In genomic region chr1:10459185-10459584, GRCh38 we compare ENCODE assay signal across 11 cellular contexts. TPM values are rescaled to one million over a fixed set of nuclear protein-coding genes. Genes with fewer than 3 reads are reported as not detected.
DNase-seq lines count a peak whose midpoint lies in the region; ATAC-seq, FAIRE-seq and TF ChIP-seq lines count a peak whose summit lies in the region.
"Had no signal": no experiment of that assay in that cellular context is flagged by ENCODE, and none has a peak within 500 bp of the region (broad histone marks: within the 10 kb centered on the region; RNA-seq: fewer than 3 reads in every experiment).

No MANE protein-coding gene starts in this region.

- H3K27ac Mint-ChIP-seq in endothelial cell (ENCODE audit: unreplicated experiment): peak overlapping the region; percentile 37

- ATAC-seq in pancreas (peak in 3 of 4 donors; percentile 35 to 79 (median 63)), GM19452 (IDR thresholded peaks at IDR 0.05; ENCODE audit: unreplicated experiment) (no peak)

- H3K36me3 Mint-ChIP-seq in endothelial cell (ENCODE audit: low read depth, unreplicated experiment): peaks cover 29% of the 10 kb centered on the region

- H3K9me3 ChIP-seq in pancreas: no peaks in the 10 kb centered on the region
- H3K9me3 ChIP-seq: BLaER1 had no signal

- intact Hi-C loops in pancreas (cut with DNase I): no loop called here

- peaks cover 1% of the 10 kb centered on the region for H3K27me3 Mint-ChIP-seq in endothelial cell (ENCODE audit: unreplicated experiment)

- no peak overlapping the region for H3K4me3 ChIP-seq in pancreas
- H3K4me3 ChIP-seq: BLaER1 had no signal

- no peak overlapping the region for H3K4me3 Mint-ChIP-seq in endothelial cell (ENCODE audit: unreplicated experiment)

- H3K36me3 ChIP-seq in pancreas: peaks cover 0 to 27% (median 5%) of the 10 kb centered on the region in 3 donors

- no peak for FAIRE-seq in pancreas (lab: Jason Lieb, UNC)

- DNase-seq in NCI-H2227 (lab: John Stamatoyannopoulos, UW; ENCODE audit: unreplicated experiment) (peak; percentile 30), NCI-H2227 treated with DMSO at 0.1 percent for 48 hours (lab: John Stamatoyannopoulos, UW) (no peak), NCI-H146 (lab: John Stamatoyannopoulos, UW) (peak; percentile 64), endothelial cell (ENCODE audit: low spot score) (no peak), pancreas (no peak), retina (no peak)
- no peak for DNase-seq in effector CD4-positive, alpha-beta T cell
- DNase-seq: activated CD4-positive, alpha-beta T cell treated with anti-CD3 and anti-CD28 coated beads, Interleukin-2, amount 50 U/mL, for 48 hours; NCI-H82 had no signal

- peaks cover 32% of the 10 kb centered on the region for H3K4me1 Mint-ChIP-seq in endothelial cell (ENCODE audit: unreplicated experiment)

- WGBS in pancreas, 2 donors: 53 to 62% methylated on average over 3 of the region's 3 CpGs

- no peak overlapping the region for H3K27ac ChIP-seq in pancreas
- H3K27ac ChIP-seq: BLaER1 had no signal

- H3K4me1 ChIP-seq in pancreas: no peaks in the 10 kb centered on the region

- no peak for TF ChIP-seq CTCF in endothelial cell (IDR thresholded peaks at IDR 0.05; ENCODE audit: unreplicated experiment)
- no peak for TF ChIP-seq CTCF in pancreas (IDR thresholded peaks at IDR 0.05)

- no peaks in the 10 kb centered on the region for H3K9me3 Mint-ChIP-seq in endothelial cell (ENCODE audit: unreplicated experiment)

- no peaks in the 10 kb centered on the region for H3K27me3 ChIP-seq in pancreas
- H3K27me3 ChIP-seq: BLaER1 had no signal

RNA-seq across cellular contexts. Expression of gene CORT, which starts 9.4 kb away (rescaled TPM):
- total RNA-seq in endothelial cell (ENCODE audit: unreplicated experiment) (0.77 TPM), pancreas (under 1 TPM in 1 of 6 donors, not detected in 5; 0.22 TPM)
- under 1 TPM; 0.34 to 0.85 TPM for polyA plus RNA-seq in pancreas

RNA-seq across cellular contexts. Expression of gene DFFA, which starts 13.1 kb away (rescaled TPM):
- total RNA-seq in endothelial cell (ENCODE audit: unreplicated experiment): 77.1 TPM
- total RNA-seq in pancreas: 10 to 100 TPM; 11.8 to 17.4 (median 16.1) TPM
- 1 to 10 TPM; 6.9 to 8.9 TPM for polyA plus RNA-seq in pancreas

RNA-seq across cellular contexts. Expression of gene PEX14, which starts 15.6 kb away (rescaled TPM):
- total RNA-seq in endothelial cell (ENCODE audit: unreplicated experiment): 20.9 TPM
- total RNA-seq in pancreas: 10 to 100 TPM in 1 of 6 donors, 1 to 10 TPM in 5; 6.0 to 10.3 (median 7.9) TPM
- 10 to 100 TPM; 11.9 to 12.8 TPM for polyA plus RNA-seq in pancreas

RNA-seq across cellular contexts. Expression of gene CENPS, which starts 29.0 kb away (rescaled TPM):
- total RNA-seq in endothelial cell (ENCODE audit: unreplicated experiment) (9.8 TPM), pancreas (1 to 10 TPM; 4.7 to 9.3 (median 7.6) TPM)
- 10 to 100 TPM; 13.4 to 19.9 TPM for polyA plus RNA-seq in pancreas

Comparison
In these comparisons a context has a peak if more than half of its experiments do, and no peak if none do; other contexts are left out.
1. DNase-seq: peak in NCI-H2227 (single experiment) and NCI-H146 (single experiment); none in NCI-H2227 treated with DMSO at 0.1 percent for 48 hours (single experiment), endothelial cell (single experiment), pancreas (0 of 6), retina (single experiment) and effector CD4-positive, alpha-beta T cell (single experiment).